9 cellular contexts compared by ENCODE assay signal in genomic region chr9:89387970-89388867, GRCh38.
DNase-seq lines count a peak whose midpoint lies in the region; ATAC-seq, FAIRE-seq and TF ChIP-seq lines count a peak whose summit lies in the region.
"Had no signal": no experiment of that assay in that cellular context is flagged by ENCODE, and none has a peak within 500 bp of the region (broad histone marks: within the 10 kb centered on the region; RNA-seq: fewer than 3 reads in every experiment).

No MANE protein-coding gene starts in this region.

- peaks cover 58% of the 10 kb centered on the region for H3K36me3 Mint-ChIP-seq in CD4-positive, CD25-positive, alpha-beta regulatory T cell

- peak in 1 of 3 donors; percentile 31 for DNase-seq in CD4-positive, CD25-positive, alpha-beta regulatory T cell
- DNase-seq in SKM-1 (lab: John Stamatoyannopoulos, UW; ENCODE audit: unreplicated experiment) (peak; percentile 73), frontal cortex (ENCODE audit: low spot score in 2 of 2) (peak; percentile 56 to 77), putamen (ENCODE audit: low spot score) (peak; percentile 49), NCI-H1694 treated with DMSO at 0.1 percent for 48 hours (lab: John Stamatoyannopoulos, UW) (no peak), NCI-H2171 treated with DMSO at 0.1 percent for 48 hours (lab: John Stamatoyannopoulos, UW) (no peak), GM13976 (ENCODE audit: low spot score) (no peak)
- DNase-seq in stimulated activated naive CD4-positive, alpha-beta T cell treated with Interleukin-2 at 50 U/mL for 16 hours (lab: John Stamatoyannopoulos, UW) = no peak

- no peak overlapping the region for H3K4me3 Mint-ChIP-seq in CD4-positive, CD25-positive, alpha-beta regulatory T cell

- no peaks in the 10 kb centered on the region for H3K9me3 ChIP-seq in CD4-positive, CD25-positive, alpha-beta regulatory T cell (ENCODE audit: control insufficient read depth in 2 of 2, low read length in 2 of 2)

- H3K4me3 ChIP-seq in CD4-positive, CD25-positive, alpha-beta regulatory T cell (ENCODE audit: low read depth, low read length) = no peak overlapping the region
- H3K4me3 ChIP-seq: SK-N-MC had no signal

- H3K27me3 Mint-ChIP-seq in CD4-positive, CD25-positive, alpha-beta regulatory T cell = no peaks in the 10 kb centered on the region

- ATAC-seq in CD4-positive, CD25-positive, alpha-beta regulatory T cell (ENCODE audit: low read depth in 2 of 2) = peak; percentile 18 to 26

- no peak for TF ChIP-seq CTCF in GM13976 (IDR thresholded peaks at IDR 0.05; ENCODE audit: borderline replicate concordance, control extremely low read depth, extremely low read depth, insufficient read depth, missing control alignments)

- peaks cover 0 to 6% (median 1%) of the 10 kb centered on the region in 4 donors for H3K4me1 Mint-ChIP-seq in CD4-positive, CD25-positive, alpha-beta regulatory T cell

- no peak overlapping the region for H3K27ac ChIP-seq in CD4-positive, CD25-positive, alpha-beta regulatory T cell (ENCODE audit: insufficient read depth, low read length, poor library complexity, severe bottlenecking)
- H3K27ac ChIP-seq: SK-N-MC had no signal

- H3K36me3 ChIP-seq in CD4-positive, CD25-positive, alpha-beta regulatory T cell (ENCODE audit: control insufficient read depth, insufficient read depth, low read length) = peaks cover 99% of the 10 kb centered on the region

- H3K9me3 Mint-ChIP-seq in CD4-positive, CD25-positive, alpha-beta regulatory T cell = no peaks in the 10 kb centered on the region

- no peak overlapping the region for H3K27ac Mint-ChIP-seq in CD4-positive, CD25-positive, alpha-beta regulatory T cell

- H3K27me3 ChIP-seq in CD4-positive, CD25-positive, alpha-beta regulatory T cell (ENCODE audit: control insufficient read depth, insufficient read depth, low read length) = no peaks in the 10 kb centered on the region

- no peak for FAIRE-seq in frontal cortex (lab: Jason Lieb, UNC)

- H3K4me1 ChIP-seq in CD4-positive, CD25-positive, alpha-beta regulatory T cell (ENCODE audit: control insufficient read depth, insufficient read depth, low read length, poor library complexity, severe bottlenecking) = no peaks in the 10 kb centered on the region

- in situ Hi-C loops in GM13976 (cut with MboI; ENCODE audit: low sequenced_read_pairs, unreplicated experiment) = no loop called here

Comparison
In these comparisons a context has a peak if more than half of its experiments do, and no peak if none do; other contexts are left out.
1. DNase-seq: peak in SKM-1 (single experiment), frontal cortex (2 of 2) and putamen (single experiment); none in NCI-H1694 treated with DMSO at 0.1 percent for 48 hours (single experiment), stimulated activated naive CD4-positive, alpha-beta T cell treated with Interleukin-2 at 50 U/mL for 16 hours (single experiment), NCI-H2171 treated with DMSO at 0.1 percent for 48 hours (single experiment) and GM13976 (single experiment).